ENCODE assay signal across 28 cellular contexts in genomic region chr13:37138917-37139316, GRCh38. TPM values are rescaled to one million over a fixed set of nuclear protein-coding genes. Genes with fewer than 3 reads are reported as not detected.
"Had no signal": no experiment of that assay in that cellular context is flagged by ENCODE, and none has a peak within 500 bp of the region (broad histone marks: within the 10 kb centered on the region; RNA-seq: fewer than 3 reads in every experiment).

No MANE protein-coding gene starts in this region.

- H3K36me3 ChIP-seq: adrenal gland had no signal

- H3K4me1 Mint-ChIP-seq: activated CD4-positive, alpha-beta memory T cell treated with anti-CD3 and anti-CD28 coated beads, Interleukin-2, amount 10 ng/mL, durations not matched to agents 7 days and 5 days; activated CD4-positive, alpha-beta T cell treated with anti-CD3 and anti-CD28 coated beads for 36 hours; activated naive CD8-positive, alpha-beta T cell treated with anti-CD3 and anti-CD28 coated beads, Interleukin-2, amount 10 ng/mL, durations not matched to agents 7 days and 5 days; T-cell had no signal

- DNase-seq: activated CD4-positive, alpha-beta memory T cell treated with anti-CD3 and anti-CD28 coated beads, Interleukin-2, amount 10 ng/mL, durations not matched to agents 7 days and 5 days; activated CD4-positive, alpha-beta T cell treated with anti-CD3 and anti-CD28 coated beads for 36 hours; activated CD4-positive, alpha-beta T cell treated with anti-CD3 and anti-CD28 coated beads, Interleukin-2, amount 50 U/mL, for 1 hour; activated CD4-positive, CD25-positive, alpha-beta regulatory T cell; activated naive CD4-positive, alpha-beta T cell treated with anti-CD3 and anti-CD28 coated beads, Interleukin-2, amount 50 U/mL, for 16 hours; activated naive CD8-positive, alpha-beta T cell treated with anti-CD3 and anti-CD28 coated beads, Interleukin-2, amount 10 ng/mL, durations not matched to agents 7 days and 5 days; activated T-cell treated with anti-CD3 and anti-CD28 coated beads for 4 hours; adrenal gland; anterior cingulate cortex; NCI-H1092; NCI-H1417; NCI-H1930; NCI-H2171; NCI-H2227 treated with DMSO at 0.1 percent for 48 hours; NCI-H446 treated with DMSO at 0.1 percent for 48 hours; NCI-H524 treated with DMSO at 0.1 percent for 48 hours; NCI-H748 treated with DMSO at 0.1 percent for 48 hours; T-cell; T-helper 2 cell had no signal

- H3K27me3 Mint-ChIP-seq: activated CD4-positive, alpha-beta memory T cell treated with anti-CD3 and anti-CD28 coated beads, Interleukin-2, amount 10 ng/mL, durations not matched to agents 7 days and 5 days; activated naive CD8-positive, alpha-beta T cell treated with anti-CD3 and anti-CD28 coated beads, Interleukin-2, amount 10 ng/mL, durations not matched to agents 7 days and 5 days had no signal

- H3K27ac Mint-ChIP-seq: activated CD4-positive, alpha-beta memory T cell treated with anti-CD3 and anti-CD28 coated beads, Interleukin-2, amount 10 ng/mL, durations not matched to agents 7 days and 5 days; activated CD4-positive, alpha-beta T cell treated with anti-CD3 and anti-CD28 coated beads for 36 hours; activated naive CD8-positive, alpha-beta T cell treated with anti-CD3 and anti-CD28 coated beads, Interleukin-2, amount 10 ng/mL, durations not matched to agents 7 days and 5 days; T-cell had no signal

- H3K4me3 Mint-ChIP-seq: activated CD4-positive, alpha-beta memory T cell treated with anti-CD3 and anti-CD28 coated beads, Interleukin-2, amount 10 ng/mL, durations not matched to agents 7 days and 5 days; activated CD4-positive, alpha-beta T cell treated with anti-CD3 and anti-CD28 coated beads for 36 hours; activated naive CD8-positive, alpha-beta T cell treated with anti-CD3 and anti-CD28 coated beads, Interleukin-2, amount 10 ng/mL, durations not matched to agents 7 days and 5 days; T-cell had no signal

- H3K4me3 ChIP-seq: adrenal gland, SK-N-MC had no signal

- H3K9me3 Mint-ChIP-seq: activated CD4-positive, alpha-beta memory T cell treated with anti-CD3 and anti-CD28 coated beads, Interleukin-2, amount 10 ng/mL, durations not matched to agents 7 days and 5 days; activated naive CD8-positive, alpha-beta T cell treated with anti-CD3 and anti-CD28 coated beads, Interleukin-2, amount 10 ng/mL, durations not matched to agents 7 days and 5 days had no signal

- H3K4me1 ChIP-seq: adrenal gland had no signal

- H3K9me3 ChIP-seq: adrenal gland had no signal

- H3K27me3 ChIP-seq: adrenal gland had no signal

- H3K27ac ChIP-seq: adrenal gland, SK-N-MC, VCaP had no signal

- H3K36me3 Mint-ChIP-seq: activated naive CD8-positive, alpha-beta T cell treated with anti-CD3 and anti-CD28 coated beads, Interleukin-2, amount 10 ng/mL, durations not matched to agents 7 days and 5 days; T-cell had no signal

RNA-seq across cellular contexts. Expression of gene CSNK1A1L, which starts 33.5 kb away (rescaled TPM):
- total RNA-seq: activated CD4-positive, alpha-beta memory T cell treated with anti-CD3 and anti-CD28 coated beads, Interleukin-2, amount 10 ng/mL, durations not matched to agents 7 days and 5 days; activated CD4-positive, alpha-beta T cell treated with anti-CD3 and anti-CD28 coated beads for 36 hours; activated CD8-positive, alpha-beta memory T cell treated with anti-CD3 and anti-CD28 coated beads for 36 hours; activated naive CD8-positive, alpha-beta T cell treated with anti-CD3 and anti-CD28 coated beads, Interleukin-2, amount 10 ng/mL, durations not matched to agents 7 days and 5 days; adrenal gland; cardiac septum; cerebellum; LHCN-M2; M059J; OCI-LY7; RPMI7951; T-cell had no signal
